ENCODE assay signal across 2 cellular contexts in genomic region chr7:102434039-102434481, GRCh38.
TF ChIP-seq lines count a peak whose summit lies in the region.

No MANE protein-coding gene starts in this region.

TF ChIP-seq in A549, 52 proteins besides CTCF, POLR2A, EP300 and RAD21:
- TF ChIP-seq POLR2AphosphoS2 (conservative IDR thresholded peaks at IDR 0.05; ENCODE audit: low read length): no peak

TF ChIP-seq in HEK293T, 16 proteins besides CTCF, POLR2A, EP300 and RAD21:
- TF ChIP-seq CTBP1 (IDR thresholded peaks at IDR 0.05; ENCODE audit: borderline replicate concordance) (no peak), ZNF384 (IDR thresholded peaks at IDR 0.05) (peak; percentile 23; the same call in 1 of the 2 replicates)
TF ChIP-seq in HEK293T: peak in this region for 1.
